In the genomic region with DNA sequence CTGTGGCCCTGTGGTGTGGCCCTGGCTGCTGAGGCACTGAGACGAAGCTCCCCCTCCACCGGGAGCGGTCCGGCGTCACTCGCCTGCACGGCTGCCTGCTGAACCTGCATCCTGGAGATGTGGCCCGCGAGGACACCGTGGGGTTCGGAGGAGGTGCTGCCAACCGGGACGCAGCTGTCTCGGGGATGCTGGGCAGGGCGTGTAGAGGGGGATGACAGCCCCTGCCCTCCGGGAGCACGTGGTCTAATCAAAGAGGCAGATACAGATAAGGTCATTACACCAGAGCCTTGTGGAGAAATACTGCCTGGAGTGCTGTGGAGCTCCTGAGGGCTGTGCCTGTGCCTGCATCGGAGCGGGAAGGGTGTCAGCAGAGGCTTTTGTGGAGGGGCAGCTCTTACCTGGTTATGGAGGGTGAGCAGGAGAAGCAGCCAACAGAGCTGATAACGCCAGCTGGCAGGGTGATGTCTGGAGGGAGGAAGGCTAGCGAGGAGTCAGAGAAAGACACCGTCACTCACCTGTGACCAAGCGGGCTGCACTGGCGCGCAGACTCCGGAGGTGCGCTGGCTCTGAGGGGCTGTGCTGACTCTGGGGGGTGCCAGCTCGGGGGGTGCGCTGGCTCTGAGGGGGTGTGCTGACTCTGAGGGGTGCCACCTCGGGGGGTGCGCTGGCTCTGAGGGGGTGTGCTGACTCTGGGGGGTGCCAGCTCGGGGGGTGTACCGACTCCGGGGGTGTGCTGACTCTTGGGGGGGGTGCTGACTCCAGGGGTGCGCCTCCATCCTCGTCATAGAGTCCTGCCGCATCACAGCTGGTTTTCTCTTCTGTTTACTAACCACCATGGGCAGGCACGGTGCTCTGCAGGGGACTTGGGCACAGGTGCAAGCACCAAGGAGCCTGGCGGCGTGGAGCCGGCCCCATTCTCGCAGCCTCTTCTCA, we compare ENCODE assay signal across 13 cellular contexts.
A peak's percentile ranks its signal among the peaks of the same experiment; 100 is the strongest.
DNase-seq lines count a peak whose midpoint lies in the region; FAIRE-seq and TF ChIP-seq lines count a peak whose summit lies in the region.
"Had no signal": no experiment of that assay in that cellular context is flagged by ENCODE, and none has a peak within 500 bp of the region (broad histone marks: within the 10 kb centered on the region; RNA-seq: fewer than 3 reads in every experiment).

No MANE protein-coding gene starts in this region.

- no peak overlapping the region for H3K14ac ChIP-seq in H1 (ENCODE audit: insufficient read length)

- H2BK12ac ChIP-seq in H1 (ENCODE audit: low read depth, low read length): no peak overlapping the region

- H4K8ac ChIP-seq in H1 (ENCODE audit: extremely low read depth, insufficient read depth, low read length): peak overlapping the region; percentile 19; the same call in 1 of the 2 replicates

- H3K36me3 ChIP-seq in left ventricle myocardium inferior: peaks cover 43% of the 10 kb centered on the region
- peaks cover 0 to 10% (median 1%) of the 10 kb centered on the region in 4 experiments; a peak in 3 of 8 replicates for H3K36me3 ChIP-seq in H1 (ENCODE audit: control insufficient read depth in 2 of 4, insufficient read depth in 4 of 4, low read length in 3 of 4)

- POLR2A ChIA-PET in H1 (lab: Charles Lee; ENCODE audit: partially characterized antibody): no interaction called here

- no peak overlapping the region for H3K9ac ChIP-seq in H1 (replicated peaks in 1 of 4; ENCODE audit: extremely low read depth in 1 of 4, low read depth in 3 of 4, low read length in 3 of 4)

- H3K4me3 ChIP-seq in left ventricle myocardium inferior (no peak overlapping the region), H1 (ENCODE audit: extremely low read depth in 1 of 4, insufficient read depth in 2 of 4, low read depth in 3 of 4, low read length in 4 of 4) (no peak overlapping the region)
- H3K4me3 ChIP-seq: HAP-1 had no signal

- CTCF ChIA-PET in H1 (lab: Charles Lee; ENCODE audit: partially characterized antibody): interaction anchor here (0.5 to 5.0 kb wide), 9 partner anchors 12 to 212 kb away, joined by 3 to 25 read pairs (median 4); no protein-coding TSS in a partner anchor

- no peak overlapping the region for H3K4me2 ChIP-seq in H1 (ENCODE audit: insufficient read depth in 1 of 2, low read depth in 2 of 2, low read length in 2 of 2)

- H2AFZ ChIP-seq in H1 (ENCODE audit: low read length): no peak overlapping the region

- peaks cover 18% of the 10 kb centered on the region for H3K4me1 ChIP-seq in left ventricle myocardium inferior
- H3K4me1 ChIP-seq in H1 (replicated peaks in 1 of 4; ENCODE audit: control insufficient read depth in 3 of 4, insufficient read depth in 4 of 4, low read length in 3 of 4): no peaks in the 10 kb centered on the region
- H3K4me1 ChIP-seq: HAP-1 had no signal

- no peak overlapping the region for H3K18ac ChIP-seq in H1 (ENCODE audit: extremely low read depth, low read length)

- H3K27me3 ChIP-seq in left ventricle myocardium inferior (ENCODE audit: low read depth) (no peaks in the 10 kb centered on the region), H1 (replicated peaks in 1 of 4; ENCODE audit: control insufficient read depth in 3 of 4, extremely low read depth in 1 of 4, insufficient read depth in 3 of 4, low read length in 3 of 4) (no peaks in the 10 kb centered on the region)

- H3K27me3 Mint-ChIP-seq in type B pancreatic cell: no peaks in the 10 kb centered on the region
- H3K27me3 Mint-ChIP-seq in mesothelial cell of epicardium (ENCODE audit: low read depth): no peaks in the 10 kb centered on the region
- H3K27me3 Mint-ChIP-seq: CD4-positive, alpha-beta T cell; natural killer cell treated with Interleukin-12 subunit alpha and Interleukin-12 subunit beta and Interleukin-15 and Interleukin-18, amount 100 ng/mL, for 72 hours had no signal

- no peak overlapping the region for H2BK15ac ChIP-seq in H1 (ENCODE audit: low read length)

- intact Hi-C loops in left ventricle myocardium inferior (cut with micrococcal nuclease) (no loop called here), cardiac septum (cut with DNase I) (no loop called here)

- TF ChIP-seq RAD21 in H1 (IDR thresholded peaks at IDR 0.05 in 1 of 2, conservative IDR thresholded peaks at IDR 0.05 in 1 of 2; ENCODE audit: low read depth in 2 of 2, low read length in 2 of 2): no peak

- H2AK5ac ChIP-seq in H1 (ENCODE audit: low read depth, low read length): no peak overlapping the region

- H3K27ac ChIP-seq in left ventricle myocardium inferior (replicated peaks): no peak overlapping the region
- no peak overlapping the region for H3K27ac ChIP-seq in H1 (ENCODE audit: low read depth, low read length)

- H3K23me2 ChIP-seq in H1 (ENCODE audit: low read depth, low read length): no peaks in the 10 kb centered on the region

- H3K79me1 ChIP-seq in H1 (ENCODE audit: low read depth, low read length): no peaks in the 10 kb centered on the region

- TF ChIP-seq EP300 in H1 (IDR thresholded peaks at IDR 0.05; ENCODE audit: borderline replicate concordance in 1 of 2, low read depth in 2 of 2, low read length in 2 of 2): no peak

- FAIRE-seq in H1 (lab: Jason Lieb, UNC): no peak

- H3K36me3 Mint-ChIP-seq in type B pancreatic cell (peaks cover 4% of the 10 kb centered on the region), mesothelial cell of epicardium (peaks cover 20% of the 10 kb centered on the region)

- no peak overlapping the region for H3K4me3 Mint-ChIP-seq in type B pancreatic cell
- no peak overlapping the region for H3K4me3 Mint-ChIP-seq in mesothelial cell of epicardium
- H3K4me3 Mint-ChIP-seq: CD4-positive, alpha-beta T cell; natural killer cell treated with Interleukin-12 subunit alpha and Interleukin-12 subunit beta and Interleukin-15 and Interleukin-18, amount 100 ng/mL, for 72 hours had no signal

- WGBS in H1 (ENCODE audit: extremely low coverage in 1 of 2, insufficient coverage in 1 of 2, insufficient read length in 1 of 2, insufficient replicate concordance in 2 of 2, low coverage in 1 of 2, low lambda C conversion rate in 2 of 2, missing lambda C conversion rate in 1 of 2), 2 experiments: 93% methylated on average over 30 of the region's 42 CpGs; no CpG with 5 or more reads in 1 of the 2 experiments

- H4K5ac ChIP-seq in H1 (ENCODE audit: insufficient read length, low read depth, low read length): no peak overlapping the region

- H3K27ac Mint-ChIP-seq in type B pancreatic cell (peak overlapping the region; percentile 39), mesothelial cell of epicardium (no peak overlapping the region)
- H3K27ac Mint-ChIP-seq: CD4-positive, alpha-beta T cell had no signal

- no peaks in the 10 kb centered on the region for H3K79me2 ChIP-seq in H1 (ENCODE audit: control insufficient read depth in 1 of 2, insufficient read depth in 2 of 2, low read length in 2 of 2)

- H2BK5ac ChIP-seq in H1 (ENCODE audit: low read depth, low read length): no peak overlapping the region; the same call in 1 of the 2 replicates

- DNase-seq in left ventricle myocardium inferior (peak; percentile 9), cardiac septum (ENCODE audit: low spot score) (no peak), NCI-H345 (lab: John Stamatoyannopoulos, UW) (peak; percentile 88), H1 (ENCODE audit: low read depth in 1 of 2, low spot score in 2 of 2) (no peak), type B pancreatic cell (ENCODE audit: extremely low spot score, unreplicated experiment) (no peak), mesothelial cell of epicardium (ENCODE audit: low spot score in 2 of 2, unreplicated experiment in 2 of 2) (no peak), germinal center (ENCODE audit: low spot score) (no peak)
- no peak for DNase-seq in central memory CD4-positive, alpha-beta T cell
- DNase-seq: CD4-positive, alpha-beta T cell; GDM1; NCI-H1105 had no signal

- no peak for TF ChIP-seq POLR2A in H1 (IDR thresholded peaks at IDR 0.05; ENCODE audit: control extremely low read depth in 1 of 2, low read depth in 2 of 2, low read length in 2 of 2)

- H3K4ac ChIP-seq in H1 (replicated peaks; ENCODE audit: insufficient read length, low read depth, low read length): no peak overlapping the region

- no peak overlapping the region for H3K23ac ChIP-seq in H1 (ENCODE audit: insufficient read length)

- H2BK120ac ChIP-seq in H1 (replicated peaks; ENCODE audit: low read depth, low read length): no peak overlapping the region

- H3K56ac ChIP-seq in H1 (replicated peaks; ENCODE audit: insufficient read length, low read depth, low read length): no peak overlapping the region

- TF ChIP-seq CTCF in left ventricle myocardium inferior (IDR thresholded peaks at IDR 0.05; ENCODE audit: borderline replicate concordance): no peak
- TF ChIP-seq CTCF in H1 (IDR thresholded peaks at IDR 0.05; ENCODE audit: control extremely low read depth in 1 of 3, insufficient read depth in 1 of 3, low read depth in 1 of 3, low read length in 3 of 3): no peak
- no peak for TF ChIP-seq CTCF in type B pancreatic cell (conservative IDR thresholded peaks at IDR 0.05)
- TF ChIP-seq CTCF in mesothelial cell of epicardium (IDR thresholded peaks at IDR 0.05; ENCODE audit: unreplicated experiment): no peak

- H3K4me1 Mint-ChIP-seq in type B pancreatic cell (ENCODE audit: unreplicated experiment) (peaks cover 10% of the 10 kb centered on the region), mesothelial cell of epicardium (peaks cover under 1% of the 10 kb centered on the region)

- no peaks in the 10 kb centered on the region for H3K9me3 Mint-ChIP-seq in type B pancreatic cell
- H3K9me3 Mint-ChIP-seq in mesothelial cell of epicardium: no peaks in the 10 kb centered on the region
- H3K9me3 Mint-ChIP-seq: CD4-positive, alpha-beta T cell; natural killer cell treated with Interleukin-12 subunit alpha and Interleukin-12 subunit beta and Interleukin-15 and Interleukin-18, amount 100 ng/mL, for 72 hours had no signal

- no peaks in the 10 kb centered on the region for H3K9me3 ChIP-seq in left ventricle myocardium inferior (replicated peaks)
- no peaks in the 10 kb centered on the region for H3K9me3 ChIP-seq in H1 (ENCODE audit: insufficient read depth in 2 of 2, low read depth in 1 of 2, low read length in 1 of 2)
- H3K9me3 ChIP-seq: HAP-1 had no signal

- H4K20me1 ChIP-seq in H1 (replicated peaks in 1 of 2; ENCODE audit: control insufficient read depth in 1 of 2, insufficient read depth in 2 of 2, low read length in 2 of 2): peaks cover 0 to 1% of the 10 kb centered on the region in 2 experiments

- no peak overlapping the region for H2BK20ac ChIP-seq in H1 (ENCODE audit: low read length)

- no peak overlapping the region for H4K91ac ChIP-seq in H1 (replicated peaks; ENCODE audit: insufficient read length, low read length)

TF ChIP-seq in H1, 55 proteins besides CTCF, POLR2A, EP300 and RAD21 (continues in another document):
- TF ChIP-seq ASH2L (IDR thresholded peaks at IDR 0.05; ENCODE audit: low read length) (no peak), CBX8 (IDR thresholded peaks at IDR 0.05; ENCODE audit: borderline replicate concordance, low read depth, low read length) (no peak), RXRA (IDR thresholded peaks at IDR 0.05; ENCODE audit: insufficient read depth, low read depth, low read length) (no peak)

Comparison
In these comparisons a context has a peak if more than half of its experiments do, and no peak if none do; other contexts are left out.
1. DNase-seq: peak in left ventricle myocardium inferior (single experiment) and NCI-H345 (single experiment); none in cardiac septum (single experiment), H1 (0 of 2), type B pancreatic cell (single experiment), mesothelial cell of epicardium (0 of 2), germinal center (single experiment) and central memory CD4-positive, alpha-beta T cell (single experiment).